ENCODE assay signal across 1 cellular context in the genomic region with DNA sequence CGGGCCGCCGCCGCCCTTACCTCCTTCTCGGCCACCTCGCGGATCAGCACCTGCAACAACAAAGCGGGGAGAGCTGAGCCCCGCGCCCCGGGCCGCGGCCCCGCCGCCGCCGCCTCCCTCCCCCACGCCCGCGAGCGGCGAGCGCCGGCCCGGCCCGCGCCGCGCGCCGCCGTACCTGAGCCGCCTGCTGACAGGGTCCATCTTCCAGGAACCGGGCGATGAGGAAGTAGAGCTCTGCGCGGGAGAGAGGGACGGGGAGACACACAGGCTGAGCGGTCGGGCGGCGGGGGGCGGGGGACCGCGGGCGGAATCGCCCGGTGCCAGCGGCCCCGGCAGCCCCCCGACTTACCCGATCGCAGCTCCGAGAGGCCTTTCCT.
TF ChIP-seq lines count a peak whose summit lies in the region.

No MANE protein-coding gene starts in this region.

TF ChIP-seq in HCT116, 20 proteins besides CTCF, POLR2A, EP300 and RAD21 (continued from another document):
- TF ChIP-seq JUND (IDR thresholded peaks at IDR 0.05): no peak
- TF ChIP-seq TCF7L2 (IDR thresholded peaks at IDR 0.05; ENCODE audit: borderline replicate concordance, extremely low read depth, insufficient read depth, insufficient read length): no peak
- no peak for TF ChIP-seq SIN3A (IDR thresholded peaks at IDR 0.05; ENCODE audit: low read depth)
- no peak for TF ChIP-seq POLR2AphosphoS5 (IDR thresholded peaks at IDR 0.05; ENCODE audit: low read depth, low read length)
- no peak for TF ChIP-seq CBX3 (IDR thresholded peaks at IDR 0.05; ENCODE audit: low read depth)
